In genomic region chr11:73263640-73264039, GRCh38 we compare ENCODE assay signal across 26 cellular contexts. TPM values are rescaled to one million over a fixed set of nuclear protein-coding genes. Genes with fewer than 3 reads are reported as not detected.
"Had no signal": no experiment of that assay in that cellular context is flagged by ENCODE, and none has a peak within 500 bp of the region (broad histone marks: within the 10 kb centered on the region; RNA-seq: fewer than 3 reads in every experiment).

No MANE protein-coding gene starts in this region.

- H3K27me3 ChIP-seq: ascending aorta, Peyer's patch had no signal

- H3K9me3 ChIP-seq: ascending aorta, Peyer's patch, SJSA1 had no signal

- DNase-seq: activated CD4-positive, alpha-beta T cell treated with anti-CD3 and anti-CD28 coated beads, Interleukin-2, amount 10 ng/mL, durations not matched to agents 7 days and 5 days; activated naive CD4-positive, alpha-beta T cell treated with Interleukin-2 at 50 U/mL for 16 hours; activated naive CD8-positive, alpha-beta T cell treated with anti-CD3 and anti-CD28 coated beads, Interleukin-2, amount 50 U/mL, for 24 hours; amniotic stem cell; Karpas-422; MM.1S; NCI-H1105 treated with DMSO at 0.1 percent for 48 hours; NCI-H1436 treated with DMSO at 0.1 percent for 48 hours; NCI-H187; NCI-H2081; NCI-H510A treated with DMSO at 0.1 percent for 48 hours; NK-92 treated with Interleukin-12 subunit alpha and Interleukin-12 subunit beta, amount 100 ng/mL, for 24 hours; OCI-M1; SHP77; SW 1271 had no signal

- H3K4me1 ChIP-seq: SJSA1 had no signal

- H3K27ac ChIP-seq: ascending aorta, cardiac muscle cell, Peyer's patch, RWPE1, SJSA1 had no signal

- H3K4me3 ChIP-seq: cardiac muscle cell, SJSA1 had no signal

- H3K36me3 ChIP-seq: ascending aorta, cardiac muscle cell, Peyer's patch, SJSA1 had no signal

RNA-seq across cellular contexts. Expression of gene P2RY6, which starts 8.5 kb away (rescaled TPM):
- total RNA-seq: activated CD4-positive, alpha-beta memory T cell treated with anti-CD3 and anti-CD28 coated beads for 36 hours; activated CD4-positive, alpha-beta T cell treated with anti-CD3 and anti-CD28 coated beads, Interleukin-2, amount 10 ng/mL, durations not matched to agents 7 days and 5 days; activated CD8-positive, alpha-beta memory T cell treated with anti-CD3 and anti-CD28 coated beads for 36 hours; activated naive CD4-positive, alpha-beta T cell treated with anti-CD3 and anti-CD28 coated beads, Interleukin-2, amount 50 U/mL, for 72 hours; activated T-helper 1 cell treated with anti-CD3 and anti-CD28 coated beads, Interleukin-12 subunit alpha, Interleukin-12 subunit beta, Interleukin-2, Interleukin-4 antibody, amounts not matched to agents 30 ng/mL and 10 ng/mL and 1 ng/mL, durations not matched to agents 14 hours and 24 hours and 36 hours; SJSA1; T-helper 1 cell treated with Interleukin-12 subunit alpha and Interleukin-12 subunit beta and Interleukin-4 antibody, amounts not matched to agents 30 ng/mL and 1 ng/mL, for 36 hours; WTC11 had no signal
- polyA plus RNA-seq: cardiac muscle cell had no signal

RNA-seq across cellular contexts. Expression of gene ARHGEF17, which starts 44.4 kb away (rescaled TPM):
- total RNA-seq: activated CD4-positive, alpha-beta T cell treated with anti-CD3 and anti-CD28 coated beads, Interleukin-2, amount 10 ng/mL, durations not matched to agents 7 days and 5 days; T-helper 1 cell treated with Interleukin-12 subunit alpha and Interleukin-12 subunit beta and Interleukin-4 antibody, amounts not matched to agents 30 ng/mL and 1 ng/mL, for 36 hours had no signal

RNA-seq across cellular contexts. Expression of gene P2RY2, which starts 45.6 kb away (rescaled TPM):
- total RNA-seq: activated CD4-positive, alpha-beta memory T cell treated with anti-CD3 and anti-CD28 coated beads for 36 hours; activated CD4-positive, alpha-beta T cell treated with anti-CD3 and anti-CD28 coated beads, Interleukin-2, amount 10 ng/mL, durations not matched to agents 7 days and 5 days; activated CD8-positive, alpha-beta memory T cell treated with anti-CD3 and anti-CD28 coated beads for 36 hours; activated naive CD4-positive, alpha-beta T cell treated with anti-CD3 and anti-CD28 coated beads, Interleukin-2, amount 50 U/mL, for 72 hours; activated T-helper 1 cell treated with anti-CD3 and anti-CD28 coated beads, Interleukin-12 subunit alpha, Interleukin-12 subunit beta, Interleukin-2, Interleukin-4 antibody, amounts not matched to agents 30 ng/mL and 10 ng/mL and 1 ng/mL, durations not matched to agents 14 hours and 24 hours and 36 hours; SJSA1; T-helper 1 cell treated with Interleukin-12 subunit alpha and Interleukin-12 subunit beta and Interleukin-4 antibody, amounts not matched to agents 30 ng/mL and 1 ng/mL, for 36 hours had no signal
